ENCODE assay signal across 12 cellular contexts in genomic region chr9:126676102-126676684, GRCh38.
"Had no signal": no experiment of that assay in that cellular context is flagged by ENCODE, and none has a peak within 500 bp of the region (broad histone marks: within the 10 kb centered on the region; RNA-seq: fewer than 3 reads in every experiment).

No MANE protein-coding gene starts in this region.

- H3K36me3 Mint-ChIP-seq: activated naive CD4-positive, alpha-beta T cell treated with anti-CD3 and anti-CD28 coated beads, Interleukin-2, amount 50 U/mL, for 24 hours; memory B cell; natural killer cell had no signal

- H3K4me3 Mint-ChIP-seq: activated naive CD4-positive, alpha-beta T cell treated with anti-CD3 and anti-CD28 coated beads, Interleukin-2, amount 50 U/mL, for 24 hours; memory B cell; natural killer cell; stimulated activated naive CD8-positive, alpha-beta T cell treated with anti-CD3 and anti-CD28 coated beads, Interleukin-15, Interleukin-2, amounts not matched to agents 100 ng/mL and 50 ng/mL, for 24 hours had no signal

- H3K27ac Mint-ChIP-seq: activated naive CD4-positive, alpha-beta T cell treated with anti-CD3 and anti-CD28 coated beads, Interleukin-2, amount 50 U/mL, for 24 hours; memory B cell; natural killer cell; stimulated activated naive CD8-positive, alpha-beta T cell treated with anti-CD3 and anti-CD28 coated beads, Interleukin-15, Interleukin-2, amounts not matched to agents 100 ng/mL and 50 ng/mL, for 24 hours had no signal

- H3K36me3 ChIP-seq: brain microvascular endothelial cell, upper lobe of left lung had no signal

- H3K27ac ChIP-seq: brain microvascular endothelial cell, upper lobe of left lung, VCaP had no signal

- H3K4me3 ChIP-seq: upper lobe of left lung had no signal

- H3K9me3 ChIP-seq: upper lobe of left lung had no signal

- H3K9me3 Mint-ChIP-seq: activated naive CD4-positive, alpha-beta T cell treated with anti-CD3 and anti-CD28 coated beads, Interleukin-2, amount 50 U/mL, for 24 hours; memory B cell; natural killer cell; stimulated activated naive CD8-positive, alpha-beta T cell treated with anti-CD3 and anti-CD28 coated beads, Interleukin-15, Interleukin-2, amounts not matched to agents 100 ng/mL and 50 ng/mL, for 24 hours had no signal

- ATAC-seq: left lobe of liver had no signal

- DNase-seq: activated CD4-positive, alpha-beta T cell treated with anti-CD3 and anti-CD28 coated beads for 4 hours; activated T-cell treated with anti-CD3 and anti-CD28 coated beads for 4 hours; brain microvascular endothelial cell; hypothalamus; natural killer cell; T-helper 1 cell; upper lobe of left lung had no signal
